ENCODE assay signal across 8 cellular contexts in genomic region chr10:5888843-5889623, GRCh38. TPM values are rescaled to one million over a fixed set of nuclear protein-coding genes. Genes with fewer than 3 reads are reported as not detected.
DNase-seq lines count a peak whose midpoint lies in the region; ATAC-seq and TF ChIP-seq lines count a peak whose summit lies in the region.

No MANE protein-coding gene starts in this region.

- TF ChIP-seq CTCF in fibroblast of villous mesenchyme (IDR thresholded peaks at IDR 0.05; ENCODE audit: insufficient read depth, low read depth, low read length) (no peak), upper lobe of left lung (IDR thresholded peaks at IDR 0.05) (peak in 2 of 6 experiments; percentile 4 to 13)

- DNase-seq in NCI-H510A treated with DMSO at 0.1 percent for 48 hours (lab: John Stamatoyannopoulos, UW): peak; percentile 59
- peak; percentile 60 to 67 for DNase-seq in activated T-cell treated with anti-CD3 and anti-CD28 coated beads, Interleukin-2, amount 50 U/mL, for 48 hours
- DNase-seq in fibroblast of villous mesenchyme (ENCODE audit: low read depth): peak; percentile 30
- peak; percentile 31 to 90 for DNase-seq in upper lobe of left lung
- DNase-seq in SKM-1 (lab: John Stamatoyannopoulos, UW; ENCODE audit: unreplicated experiment): no peak

- peak overlapping the region; percentile 91 for H2AFZ ChIP-seq in neuron (ENCODE audit: low read depth, low read length)

- ATAC-seq in GM18502 (IDR thresholded peaks at IDR 0.05; ENCODE audit: poor library complexity, unreplicated experiment) (peak; percentile 34), HG02610 (IDR thresholded peaks at IDR 0.05; ENCODE audit: unreplicated experiment) (peak; percentile 30), upper lobe of left lung (ENCODE audit: low FRiP score in 2 of 2) (peak in 1 of 2 donors; percentile 54)

- WGBS in upper lobe of left lung, 2 donors: 0% methylated on average over 16 of the region's 80 CpGs; no CpG with 5 or more reads in 1 of the 2 donors

- no peak for TF ChIP-seq POLR2A in upper lobe of left lung (IDR thresholded peaks at IDR 0.05)

- H3K4me1 ChIP-seq in neuron (ENCODE audit: insufficient read depth, low read length) (peaks cover 20% of the 10 kb centered on the region), upper lobe of left lung (peaks cover 32 to 40% (median 38%) of the 10 kb centered on the region in 4 donors)

- peak overlapping the region; percentile 73 to 88 (median 82) for H3K27ac ChIP-seq in upper lobe of left lung

- peaks cover 29% of the 10 kb centered on the region for H3K36me3 ChIP-seq in neuron (ENCODE audit: insufficient read depth, low read length)
- H3K36me3 ChIP-seq in upper lobe of left lung: peaks cover 0 to 19% (median 7%) of the 10 kb centered on the region in 4 donors

- H3K4me3 ChIP-seq in fibroblast of villous mesenchyme (ENCODE audit: low read depth, low read length) (peak overlapping the region; percentile 72), neuron (ENCODE audit: low read length) (peak overlapping the region; percentile 61), upper lobe of left lung (peak overlapping the region; percentile 77 to 99 (median 96))

- H3K27me3 ChIP-seq in neuron (ENCODE audit: insufficient read depth, low read length): no peaks in the 10 kb centered on the region
- no peaks in the 10 kb centered on the region for H3K27me3 ChIP-seq in upper lobe of left lung

- H3K9me3 ChIP-seq in neuron (ENCODE audit: low read length) (no peaks in the 10 kb centered on the region), upper lobe of left lung (no peaks in the 10 kb centered on the region)

- TF ChIP-seq EP300 in upper lobe of left lung (IDR thresholded peaks at IDR 0.05): no peak

RNA-seq across cellular contexts. Expression of gene ANKRD16, which starts 0.7 kb away (rescaled TPM):
- 4.7 and 9.3 TPM in 2 replicates for total RNA-seq in fibroblast of villous mesenchyme
- total RNA-seq in upper lobe of left lung: 10 to 100 TPM in 2 of 6 donors, 1 to 10 TPM in 4; 4.3 to 27.2 (median 7.5) TPM

RNA-seq across cellular contexts. Expression of gene FBH1, which starts 1.0 kb away (rescaled TPM):
- total RNA-seq in fibroblast of villous mesenchyme (78.9 and 91.5 TPM in 2 replicates), upper lobe of left lung (100 to 1,000 TPM in 2 of 6 donors, 10 to 100 TPM in 4; 62.4 to 186 (median 77.4) TPM)
